1 cellular context compared by ENCODE assay signal in the genomic region with DNA sequence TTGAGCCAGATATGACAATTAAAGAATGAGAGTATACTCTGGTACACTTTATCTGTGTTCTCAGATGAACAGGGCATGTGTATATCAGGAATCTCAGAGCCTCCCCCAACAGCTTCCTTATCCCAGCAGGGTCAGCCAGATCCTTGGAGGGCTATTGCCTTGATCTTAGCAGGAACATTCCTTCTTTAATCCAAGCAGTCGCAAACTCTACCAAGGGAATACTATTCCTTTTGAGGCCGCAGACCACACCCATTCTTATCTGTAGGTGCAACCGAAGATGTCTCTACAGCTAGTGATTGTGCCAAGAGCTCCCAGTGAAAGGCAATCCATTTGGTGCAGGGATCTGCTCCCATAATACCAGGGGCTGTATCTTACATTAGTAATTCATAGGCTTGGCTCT.
TF ChIP-seq lines count a peak whose summit lies in the region.

No MANE protein-coding gene starts in this region.

TF ChIP-seq in GM23338, 12 proteins besides CTCF, POLR2A, EP300 and RAD21 (continued from another document):
- TF ChIP-seq, protein P1, sequence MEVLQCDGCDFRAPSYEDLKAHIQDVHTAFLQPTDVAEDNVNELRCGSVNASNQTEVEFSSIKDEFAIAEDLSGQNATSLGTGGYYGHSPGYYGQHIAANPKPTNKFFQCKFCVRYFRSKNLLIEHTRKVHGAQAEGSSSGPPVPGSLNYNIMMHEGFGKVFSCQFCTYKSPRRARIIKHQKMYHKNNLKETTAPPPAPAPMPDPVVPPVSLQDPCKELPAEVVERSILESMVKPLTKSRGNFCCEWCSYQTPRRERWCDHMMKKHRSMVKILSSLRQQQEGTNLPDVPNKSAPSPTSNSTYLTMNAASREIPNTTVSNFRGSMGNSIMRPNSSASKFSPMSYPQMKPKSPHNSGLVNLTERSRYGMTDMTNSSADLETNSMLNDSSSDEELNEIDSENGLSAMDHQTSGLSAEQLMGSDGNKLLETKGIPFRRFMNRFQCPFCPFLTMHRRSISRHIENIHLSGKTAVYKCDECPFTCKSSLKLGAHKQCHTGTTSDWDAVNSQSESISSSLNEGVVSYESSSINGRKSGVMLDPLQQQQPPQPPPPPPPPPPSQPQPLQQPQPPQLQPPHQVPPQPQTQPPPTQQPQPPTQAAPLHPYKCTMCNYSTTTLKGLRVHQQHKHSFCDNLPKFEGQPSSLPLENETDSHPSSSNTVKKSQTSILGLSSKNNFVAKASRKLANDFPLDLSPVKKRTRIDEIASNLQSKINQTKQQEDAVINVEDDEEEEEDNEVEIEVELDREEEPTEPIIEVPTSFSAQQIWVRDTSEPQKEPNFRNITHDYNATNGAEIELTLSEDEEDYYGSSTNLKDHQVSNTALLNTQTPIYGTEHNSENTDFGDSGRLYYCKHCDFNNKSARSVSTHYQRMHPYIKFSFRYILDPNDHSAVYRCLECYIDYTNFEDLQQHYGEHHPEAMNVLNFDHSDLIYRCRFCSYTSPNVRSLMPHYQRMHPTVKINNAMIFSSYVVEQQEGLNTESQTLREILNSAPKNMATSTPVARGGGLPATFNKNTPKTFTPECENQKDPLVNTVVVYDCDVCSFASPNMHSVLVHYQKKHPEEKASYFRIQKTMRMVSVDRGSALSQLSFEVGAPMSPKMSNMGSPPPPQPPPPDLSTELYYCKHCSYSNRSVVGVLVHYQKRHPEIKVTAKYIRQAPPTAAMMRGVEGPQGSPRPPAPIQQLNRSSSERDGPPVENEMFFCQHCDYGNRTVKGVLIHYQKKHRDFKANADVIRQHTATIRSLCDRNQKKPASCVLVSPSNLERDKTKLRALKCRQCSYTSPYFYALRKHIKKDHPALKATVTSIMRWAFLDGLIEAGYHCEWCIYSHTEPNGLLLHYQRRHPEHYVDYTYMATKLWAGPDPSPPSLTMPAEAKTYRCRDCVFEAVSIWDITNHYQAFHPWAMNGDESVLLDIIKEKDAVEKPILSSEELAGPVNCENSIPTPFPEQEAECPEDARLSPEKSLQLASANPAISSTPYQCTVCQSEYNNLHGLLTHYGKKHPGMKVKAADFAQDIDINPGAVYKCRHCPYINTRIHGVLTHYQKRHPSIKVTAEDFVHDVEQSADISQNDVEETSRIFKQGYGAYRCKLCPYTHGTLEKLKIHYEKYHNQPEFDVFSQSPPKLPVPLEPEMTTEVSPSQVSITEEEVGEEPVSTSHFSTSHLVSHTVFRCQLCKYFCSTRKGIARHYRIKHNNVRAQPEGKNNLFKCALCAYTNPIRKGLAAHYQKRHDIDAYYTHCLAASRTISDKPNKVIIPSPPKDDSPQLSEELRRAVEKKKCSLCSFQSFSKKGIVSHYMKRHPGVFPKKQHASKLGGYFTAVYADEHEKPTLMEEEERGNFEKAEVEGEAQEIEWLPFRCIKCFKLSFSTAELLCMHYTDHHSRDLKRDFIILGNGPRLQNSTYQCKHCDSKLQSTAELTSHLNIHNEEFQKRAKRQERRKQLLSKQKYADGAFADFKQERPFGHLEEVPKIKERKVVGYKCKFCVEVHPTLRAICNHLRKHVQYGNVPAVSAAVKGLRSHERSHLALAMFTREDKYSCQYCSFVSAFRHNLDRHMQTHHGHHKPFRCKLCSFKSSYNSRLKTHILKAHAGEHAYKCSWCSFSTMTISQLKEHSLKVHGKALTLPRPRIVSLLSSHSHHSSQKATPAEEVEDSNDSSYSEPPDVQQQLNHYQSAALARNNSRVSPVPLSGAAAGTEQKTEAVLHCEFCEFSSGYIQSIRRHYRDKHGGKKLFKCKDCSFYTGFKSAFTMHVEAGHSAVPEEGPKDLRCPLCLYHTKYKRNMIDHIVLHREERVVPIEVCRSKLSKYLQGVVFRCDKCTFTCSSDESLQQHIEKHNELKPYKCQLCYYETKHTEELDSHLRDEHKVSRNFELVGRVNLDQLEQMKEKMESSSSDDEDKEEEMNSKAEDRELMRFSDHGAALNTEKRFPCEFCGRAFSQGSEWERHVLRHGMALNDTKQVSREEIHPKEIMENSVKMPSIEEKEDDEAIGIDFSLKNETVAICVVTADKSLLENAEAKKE (CRISPR knock-in tag; IDR thresholded peaks at IDR 0.05), result no peak
- TF ChIP-seq REST (IDR thresholded peaks at IDR 0.05; ENCODE audit: unreplicated experiment), result no peak
- TF ChIP-seq, protein P2, sequence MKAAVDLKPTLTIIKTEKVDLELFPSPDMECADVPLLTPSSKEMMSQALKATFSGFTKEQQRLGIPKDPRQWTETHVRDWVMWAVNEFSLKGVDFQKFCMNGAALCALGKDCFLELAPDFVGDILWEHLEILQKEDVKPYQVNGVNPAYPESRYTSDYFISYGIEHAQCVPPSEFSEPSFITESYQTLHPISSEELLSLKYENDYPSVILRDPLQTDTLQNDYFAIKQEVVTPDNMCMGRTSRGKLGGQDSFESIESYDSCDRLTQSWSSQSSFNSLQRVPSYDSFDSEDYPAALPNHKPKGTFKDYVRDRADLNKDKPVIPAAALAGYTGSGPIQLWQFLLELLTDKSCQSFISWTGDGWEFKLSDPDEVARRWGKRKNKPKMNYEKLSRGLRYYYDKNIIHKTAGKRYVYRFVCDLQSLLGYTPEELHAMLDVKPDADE (IDR thresholded peaks at IDR 0.05), result no peak
- TF ChIP-seq EZH2phosphoT487 (IDR thresholded peaks at IDR 0.05; ENCODE audit: unreplicated experiment), result no peak
- TF ChIP-seq ZNF331 (CRISPR knock-in tag; IDR thresholded peaks at IDR 0.05; ENCODE audit: low read depth), result no peak
- TF ChIP-seq JUNB (IDR thresholded peaks at IDR 0.05; ENCODE audit: unreplicated experiment), result no peak
TF ChIP-seq in GM23338: peak in this region for 0.
